In genomic region chr9:99607852-99608448, GRCh38 we compare ENCODE assay signal across 31 cellular contexts.
DNase-seq lines count a peak whose midpoint lies in the region; ATAC-seq, FAIRE-seq and TF ChIP-seq lines count a peak whose summit lies in the region.
"Had no signal": no experiment of that assay in that cellular context is flagged by ENCODE, and none has a peak within 500 bp of the region (broad histone marks: within the 10 kb centered on the region; RNA-seq: fewer than 3 reads in every experiment).

No MANE protein-coding gene starts in this region.

- H3K4me3 ChIP-seq in fibroblast of mammary gland (ENCODE audit: control insufficient read depth, low read depth, low read length), result no peak overlapping the region
- H3K4me3 ChIP-seq: hepatocyte, K562, lower lobe of right lung, neural progenitor cell, skin epidermis, testis, vagina had no signal

- FAIRE-seq in GM19239 (lab: Jason Lieb, UNC), result peak; percentile 40
- FAIRE-seq: GM12892, K562 had no signal

- peak; percentile 33 for ATAC-seq in stimulated activated effector memory CD8-positive, alpha-beta T cell treated with anti-CD3 and anti-CD28 coated beads, Interleukin-12 subunit alpha, Interleukin-12 subunit beta, amount 100 ng/mL, for 72 hours
- ATAC-seq in HG03108 (IDR thresholded peaks at IDR 0.05; ENCODE audit: unreplicated experiment) (no peak), HG02870 (IDR thresholded peaks at IDR 0.05; ENCODE audit: unreplicated experiment) (no peak)
- ATAC-seq: CD8-positive, alpha-beta T cell; K562; Right ventricle myocardium inferior had no signal

- no peaks in the 10 kb centered on the region for H3K36me3 Mint-ChIP-seq in stimulated activated effector memory CD8-positive, alpha-beta T cell treated with anti-CD3 and anti-CD28 coated beads, Interleukin-12 subunit alpha, Interleukin-12 subunit beta, amount 100 ng/mL, for 72 hours
- H3K36me3 Mint-ChIP-seq: activated CD4-positive, alpha-beta memory T cell treated with anti-CD3 and anti-CD28 coated beads for 36 hours; CD8-positive, alpha-beta T cell; neural progenitor cell had no signal

- H3K27ac Mint-ChIP-seq in stimulated activated effector memory CD8-positive, alpha-beta T cell treated with anti-CD3 and anti-CD28 coated beads, Interleukin-12 subunit alpha, Interleukin-12 subunit beta, amount 100 ng/mL, for 72 hours, result no peak overlapping the region
- H3K27ac Mint-ChIP-seq: activated CD4-positive, alpha-beta memory T cell treated with anti-CD3 and anti-CD28 coated beads for 36 hours; CD8-positive, alpha-beta T cell; neural progenitor cell; progenitor cell of endocrine pancreas had no signal

- no peaks in the 10 kb centered on the region for H3K9me3 Mint-ChIP-seq in stimulated activated effector memory CD8-positive, alpha-beta T cell treated with anti-CD3 and anti-CD28 coated beads, Interleukin-12 subunit alpha, Interleukin-12 subunit beta, amount 100 ng/mL, for 72 hours
- H3K9me3 Mint-ChIP-seq: activated CD4-positive, alpha-beta memory T cell treated with anti-CD3 and anti-CD28 coated beads for 36 hours; CD8-positive, alpha-beta T cell; neural progenitor cell had no signal

- no peak overlapping the region for H3K4me3 Mint-ChIP-seq in stimulated activated effector memory CD8-positive, alpha-beta T cell treated with anti-CD3 and anti-CD28 coated beads, Interleukin-12 subunit alpha, Interleukin-12 subunit beta, amount 100 ng/mL, for 72 hours
- H3K4me3 Mint-ChIP-seq: activated CD4-positive, alpha-beta memory T cell treated with anti-CD3 and anti-CD28 coated beads for 36 hours; CD8-positive, alpha-beta T cell; neural progenitor cell had no signal

- no peaks in the 10 kb centered on the region for H3K4me1 Mint-ChIP-seq in stimulated activated effector memory CD8-positive, alpha-beta T cell treated with anti-CD3 and anti-CD28 coated beads, Interleukin-12 subunit alpha, Interleukin-12 subunit beta, amount 100 ng/mL, for 72 hours

- DNase-seq in GM19239 (ENCODE audit: insufficient read length, low spot score) (no peak), NCI-H146 (lab: John Stamatoyannopoulos, UW) (peak; percentile 79), fibroblast of mammary gland (ENCODE audit: low read depth) (peak; percentile 13), kidney glomerular epithelial cell (lab: John Stamatoyannopoulos, UW) (no peak)
- DNase-seq in stimulated activated effector memory CD8-positive, alpha-beta T cell treated with anti-CD3 and anti-CD28 coated beads, Interleukin-12 subunit alpha, Interleukin-12 subunit beta, amount 100 ng/mL, for 72 hours (ENCODE audit: low spot score in 2 of 2), result no peak
- DNase-seq: activated CD4-positive, alpha-beta memory T cell treated with anti-CD3 and anti-CD28 coated beads for 36 hours; activated CD4-positive, CD25-positive, alpha-beta regulatory T cell; activated gamma-delta T cell treated with Interleukin-2 at 50 U/mL for 16 hours; activated T-cell treated with anti-CD3 and anti-CD28 coated beads for 4 hours; amniotic stem cell; caudate nucleus; CD8-positive, alpha-beta T cell; foreskin melanocyte; lower lobe of right lung; NCI-H187 treated with DMSO at 0.1 percent for 48 hours; NCI-H2227 treated with DMSO at 0.1 percent for 48 hours; NCI-H82; stimulated activated CD4-positive, alpha-beta T cell treated with anti-CD3 and anti-CD28 coated beads, Interleukin-2, amount 100 ng/mL, for 24 hours; stimulated activated naive CD4-positive, alpha-beta T cell; T1000; testis had no signal

- no peak for TF ChIP-seq CTCF in fibroblast of mammary gland (conservative IDR thresholded peaks at IDR 0.05; ENCODE audit: control insufficient read depth, insufficient read depth, low read depth, low read length)

Comparison
In these comparisons a context has a peak if more than half of its experiments do, and no peak if none do; other contexts are left out.
1. DNase-seq: peak in NCI-H146 (single experiment) and fibroblast of mammary gland (single experiment); none in GM19239 (single experiment), stimulated activated effector memory CD8-positive, alpha-beta T cell treated with anti-CD3 and anti-CD28 coated beads, Interleukin-12 subunit alpha, Interleukin-12 subunit beta, amount 100 ng/mL, for 72 hours (0 of 2) and kidney glomerular epithelial cell (single experiment).